Comparison of ENCODE assay signal across 18 cellular contexts in genomic region chr2:12457831-12458230, GRCh38.
DNase-seq lines count a peak whose midpoint lies in the region; ATAC-seq and TF ChIP-seq lines count a peak whose summit lies in the region.
"Had no signal": no experiment of that assay in that cellular context is flagged by ENCODE, and none has a peak within 500 bp of the region (broad histone marks: within the 10 kb centered on the region; RNA-seq: fewer than 3 reads in every experiment).

No MANE protein-coding gene starts in this region.

- H3K36me3 Mint-ChIP-seq in activated naive CD4-positive, alpha-beta T cell treated with anti-CD3 and anti-CD28 coated beads, Interleukin-2, amount 50 U/mL, for 24 hours, result peaks cover 4% of the 10 kb centered on the region
- peaks cover 19% of the 10 kb centered on the region for H3K36me3 Mint-ChIP-seq in activated CD4-positive, alpha-beta T cell treated with anti-CD3 and anti-CD28 coated beads, Interleukin-2, amount 10 ng/mL, durations not matched to agents 7 days and 5 days (ENCODE audit: low read depth)
- H3K36me3 Mint-ChIP-seq: stimulated activated effector memory CD8-positive, alpha-beta T cell treated with anti-CD3 and anti-CD28 coated beads, Interleukin-12 subunit alpha, Interleukin-12 subunit beta, amount 100 ng/mL, for 72 hours had no signal

- H3K27ac Mint-ChIP-seq in activated naive CD4-positive, alpha-beta T cell treated with anti-CD3 and anti-CD28 coated beads, Interleukin-2, amount 50 U/mL, for 24 hours, result peak overlapping the region; percentile 68
- H3K27ac Mint-ChIP-seq in activated CD4-positive, alpha-beta T cell treated with anti-CD3 and anti-CD28 coated beads, Interleukin-2, amount 10 ng/mL, durations not matched to agents 7 days and 5 days, result no peak overlapping the region

- intact Hi-C loops in PC-9 (cut with micrococcal nuclease; ENCODE audit: unreplicated experiment), result loop anchor here (2.0 to 5.0 kb wide), 4 partner anchors 35 to 596 kb away; no protein-coding TSS in a partner anchor

- WGBS in upper lobe of left lung, 2 donors, result 51 to 72% methylated on average over 3 of the region's 3 CpGs

- no peak for TF ChIP-seq POLR2A in upper lobe of left lung (IDR thresholded peaks at IDR 0.05)

- no peaks in the 10 kb centered on the region for H3K9me2 ChIP-seq in PC-9 (ENCODE audit: insufficient read depth)

- peaks cover 22% of the 10 kb centered on the region for H3F3A ChIP-seq in PC-9 (ENCODE audit: insufficient read depth, low read depth)

- BruUV-seq in PC-9 (replicated peaks; lab: Mats Ljungman, UMichigan), result no TSS peak

- H4K20me1 ChIP-seq in PC-9 (ENCODE audit: insufficient read depth), result no peaks in the 10 kb centered on the region

- H3K27me3 Mint-ChIP-seq in activated naive CD4-positive, alpha-beta T cell treated with anti-CD3 and anti-CD28 coated beads, Interleukin-2, amount 50 U/mL, for 24 hours, result no peaks in the 10 kb centered on the region
- no peaks in the 10 kb centered on the region for H3K27me3 Mint-ChIP-seq in activated CD4-positive, alpha-beta T cell treated with anti-CD3 and anti-CD28 coated beads, Interleukin-2, amount 10 ng/mL, durations not matched to agents 7 days and 5 days
- H3K27me3 Mint-ChIP-seq: activated T-cell treated with anti-CD3 and anti-CD28 coated beads, Interleukin-2, amount 50 U/mL, for 24 hours had no signal

- peaks cover 39% of the 10 kb centered on the region for H3K4me1 Mint-ChIP-seq in activated naive CD4-positive, alpha-beta T cell treated with anti-CD3 and anti-CD28 coated beads, Interleukin-2, amount 50 U/mL, for 24 hours
- H3K4me1 Mint-ChIP-seq in activated CD4-positive, alpha-beta T cell treated with anti-CD3 and anti-CD28 coated beads, Interleukin-2, amount 10 ng/mL, durations not matched to agents 7 days and 5 days, result peaks cover 22% of the 10 kb centered on the region

- no peak overlapping the region for H3K4me3 Mint-ChIP-seq in activated naive CD4-positive, alpha-beta T cell treated with anti-CD3 and anti-CD28 coated beads, Interleukin-2, amount 50 U/mL, for 24 hours
- no peak overlapping the region for H3K4me3 Mint-ChIP-seq in activated CD4-positive, alpha-beta T cell treated with anti-CD3 and anti-CD28 coated beads, Interleukin-2, amount 10 ng/mL, durations not matched to agents 7 days and 5 days
- H3K4me3 Mint-ChIP-seq: activated T-cell treated with anti-CD3 and anti-CD28 coated beads, Interleukin-2, amount 50 U/mL, for 24 hours had no signal

- no peak overlapping the region for H3K4me3 ChIP-seq in PC-9
- H3K4me3 ChIP-seq in fibroblast of the aortic adventitia (ENCODE audit: low read depth, low read length), result no peak overlapping the region
- no peak overlapping the region for H3K4me3 ChIP-seq in upper lobe of left lung

- H3K4me2 ChIP-seq in PC-9, result peak overlapping the region; percentile 84; the same call in 1 of the 2 replicates

- H3K27ac ChIP-seq in PC-9, result peak overlapping the region; percentile 88
- peak overlapping the region; percentile 73 to 84 (median 83) for H3K27ac ChIP-seq in upper lobe of left lung

- POLR2A ChIA-PET in PC-9 (lab: Charles Lee; ENCODE audit: unreplicated experiment), result no interaction called here
- POLR2A ChIA-PET in activated CD4-positive, alpha-beta T cell treated with anti-CD3 and anti-CD28 coated beads, Interleukin-2, amount 10 ng/mL, durations not matched to agents 7 days and 5 days (lab: Charles Lee), result no interaction called here

- H3K4me1 ChIP-seq in PC-9 (replicated peaks; ENCODE audit: insufficient read depth) (peaks cover 28% of the 10 kb centered on the region), upper lobe of left lung (peaks cover 17 to 27% (median 25%) of the 10 kb centered on the region in 4 donors)

- ATAC-seq in upper lobe of left lung (ENCODE audit: low FRiP score in 2 of 2), result no peak
- ATAC-seq: stimulated activated effector memory CD8-positive, alpha-beta T cell treated with anti-CD3 and anti-CD28 coated beads, Interleukin-12 subunit alpha, Interleukin-12 subunit beta, amount 100 ng/mL, for 72 hours had no signal

- H2AFZ ChIP-seq in PC-9, result no peak overlapping the region

- CTCF ChIA-PET in PC-9 (lab: Charles Lee), result no interaction called here
- CTCF ChIA-PET in activated CD4-positive, alpha-beta T cell treated with anti-CD3 and anti-CD28 coated beads, Interleukin-2, amount 10 ng/mL, durations not matched to agents 7 days and 5 days (lab: Charles Lee), result interaction anchor here (0.9 kb wide), 1 partner anchor 275 kb away, joined by 3 read pairs; no protein-coding TSS in a partner anchor

- H3K36me3 ChIP-seq in PC-9 (ENCODE audit: low read depth), result no peaks in the 10 kb centered on the region
- no peaks in the 10 kb centered on the region for H3K36me3 ChIP-seq in upper lobe of left lung

- H3K27me3 ChIP-seq in PC-9 (ENCODE audit: insufficient read depth, low read depth) (no peaks in the 10 kb centered on the region), upper lobe of left lung (no peaks in the 10 kb centered on the region)

- no peaks in the 10 kb centered on the region; the same call in none of the 2 replicates for H3K9me3 ChIP-seq in PC-9 (ENCODE audit: insufficient read depth, low read depth)
- no peaks in the 10 kb centered on the region for H3K9me3 ChIP-seq in upper lobe of left lung

- no peak for TF ChIP-seq EP300 in upper lobe of left lung (IDR thresholded peaks at IDR 0.05)

- DNase-seq in activated naive CD4-positive, alpha-beta T cell (lab: John Stamatoyannopoulos, UW), result no peak
- DNase-seq in PC-9 (no peak), fibroblast of the aortic adventitia (ENCODE audit: low read depth) (peak; percentile 53), upper lobe of left lung (peak in 1 of 2 donors; percentile 29), NCI-H526 treated with DMSO at 0.1 percent for 48 hours (lab: John Stamatoyannopoulos, UW) (no peak), NCI-H2196 treated with DMSO at 0.1 percent for 48 hours (lab: John Stamatoyannopoulos, UW; ENCODE audit: unreplicated experiment) (no peak)
- no peak for DNase-seq in activated CD4-positive, alpha-beta T cell treated with anti-CD3 and anti-CD28 coated beads, Interleukin-2, amount 10 ng/mL, durations not matched to agents 7 days and 5 days
- DNase-seq: ACHN; activated CD4-positive, alpha-beta T cell treated with anti-CD3 and anti-CD28 coated beads for 1 hour; activated T-cell treated with anti-CD3 and anti-CD28 coated beads, Interleukin-2, amount 50 U/mL, for 24 hours; dermis blood vessel endothelial cell; DMS153; H7; mesendoderm; NCI-H1048; NCI-H446 had no signal

- peaks cover 8% of the 10 kb centered on the region for H3K9me3 Mint-ChIP-seq in activated naive CD4-positive, alpha-beta T cell treated with anti-CD3 and anti-CD28 coated beads, Interleukin-2, amount 50 U/mL, for 24 hours
- H3K9me3 Mint-ChIP-seq in activated CD4-positive, alpha-beta T cell treated with anti-CD3 and anti-CD28 coated beads, Interleukin-2, amount 10 ng/mL, durations not matched to agents 7 days and 5 days, result peaks cover 13% of the 10 kb centered on the region
- H3K9me3 Mint-ChIP-seq: activated T-cell treated with anti-CD3 and anti-CD28 coated beads, Interleukin-2, amount 50 U/mL, for 24 hours; stimulated activated effector memory CD8-positive, alpha-beta T cell treated with anti-CD3 and anti-CD28 coated beads, Interleukin-12 subunit alpha, Interleukin-12 subunit beta, amount 100 ng/mL, for 72 hours had no signal

- H3K79me2 ChIP-seq in PC-9 (ENCODE audit: low read depth), result no peaks in the 10 kb centered on the region

- TF ChIP-seq CTCF in PC-9 (conservative IDR thresholded peaks at IDR 0.05) (no peak), fibroblast of the aortic adventitia (IDR thresholded peaks at IDR 0.05; ENCODE audit: insufficient read depth, low read length) (no peak), upper lobe of left lung (IDR thresholded peaks at IDR 0.05) (no peak)
